In the genomic region with DNA sequence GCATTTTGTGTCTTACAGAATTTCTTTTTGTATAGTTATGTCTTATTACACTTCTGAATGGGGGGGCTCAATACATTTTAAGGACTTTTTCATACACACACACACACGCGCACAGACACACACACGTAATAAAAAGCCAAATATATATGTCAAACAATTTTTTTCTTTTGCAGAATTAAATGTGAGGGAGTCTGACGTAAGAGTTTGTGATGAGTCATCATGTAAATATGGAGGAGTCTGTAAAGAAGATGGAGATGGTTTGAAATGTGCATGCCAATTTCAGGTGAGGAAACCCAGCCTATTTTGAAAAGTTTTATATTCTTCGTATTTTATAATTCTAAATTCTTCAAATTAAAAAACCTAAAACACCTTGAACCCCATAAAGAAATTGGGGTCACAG, we compare ENCODE assay signal across 19 cellular contexts. TPM values are rescaled to one million over a fixed set of nuclear protein-coding genes. Genes with fewer than 3 reads are reported as not detected.
DNase-seq lines count a peak whose midpoint lies in the region; ATAC-seq and TF ChIP-seq lines count a peak whose summit lies in the region.
"Had no signal": no experiment of that assay in that cellular context is flagged by ENCODE, and none has a peak within 500 bp of the region (broad histone marks: within the 10 kb centered on the region; RNA-seq: fewer than 3 reads in every experiment).

No MANE protein-coding gene starts in this region.

- no peak overlapping the region for H4K91ac ChIP-seq in IMR-90 (ENCODE audit: insufficient read depth, low read depth, low read length)

- no peak overlapping the region for H3K14ac ChIP-seq in IMR-90 (replicated peaks; ENCODE audit: low read depth, low read length)

- no peak overlapping the region for H3K4me2 ChIP-seq in IMR-90 (ENCODE audit: low read depth, low read length)

- H3K18ac ChIP-seq in IMR-90 (ENCODE audit: low read depth, low read length), result no peak overlapping the region

- no peak for TF ChIP-seq POLR2A in IMR-90 (IDR thresholded peaks at IDR 0.05; ENCODE audit: low read depth, low read length)

- H4K20me1 ChIP-seq in IMR-90 (ENCODE audit: insufficient read depth, low read length), result no peaks in the 10 kb centered on the region

- no peak overlapping the region for H2AK5ac ChIP-seq in IMR-90 (ENCODE audit: low read depth, low read length)

- no TSS peak for BruUV-seq in IMR-90 (replicated peaks; lab: Mats Ljungman, UMichigan)

- H3K4me1 ChIP-seq in IMR-90 (ENCODE audit: control insufficient read depth, insufficient read depth, low read length) (peaks cover 3% of the 10 kb centered on the region), adipocyte (ENCODE audit: control insufficient read depth, insufficient read depth, low read length) (no peaks in the 10 kb centered on the region), right atrium auricular region (no peaks in the 10 kb centered on the region)
- H3K4me1 ChIP-seq: BE2C, heart left ventricle, spleen had no signal

- TF ChIP-seq CTCF in IMR-90 (conservative IDR thresholded peaks at IDR 0.05; ENCODE audit: low read depth, low read length) (no peak), fibroblast of pulmonary artery (IDR thresholded peaks at IDR 0.05; ENCODE audit: low read length, missing control alignments) (no peak), right atrium auricular region (IDR thresholded peaks at IDR 0.05) (no peak)

- intact Hi-C loops in IMR-90 (cut with micrococcal nuclease), result no loop called here

- no peaks in the 10 kb centered on the region for H3K9me3 ChIP-seq in IMR-90 (ENCODE audit: control insufficient read depth, insufficient read depth, low read length)
- no peaks in the 10 kb centered on the region for H3K9me3 ChIP-seq in adipocyte (ENCODE audit: control insufficient read depth, low read length)
- H3K9me3 ChIP-seq in right atrium auricular region, result no peaks in the 10 kb centered on the region
- H3K9me3 ChIP-seq: BE2C, spleen, thoracic aorta had no signal

- H2BK5ac ChIP-seq in IMR-90 (ENCODE audit: low read depth, low read length, poor library complexity, severe bottlenecking), result no peak overlapping the region

- H2BK15ac ChIP-seq in IMR-90 (ENCODE audit: low read depth, low read length), result no peak overlapping the region

- DNase-seq in EH (ENCODE audit: low read depth), result peak; percentile 46
- DNase-seq in IMR-90, result peak; percentile 61
- DNase-seq in adipocyte (ENCODE audit: low read depth), result peak; percentile 16
- peak; percentile 53 for DNase-seq in fibroblast of pulmonary artery (ENCODE audit: low read depth)
- no peak for DNase-seq in amygdala (lab: John Stamatoyannopoulos, UW)
- no peak for DNase-seq in activated CD4-positive, alpha-beta T cell treated with anti-CD3 and anti-CD28 coated beads for 1 hour
- no peak for DNase-seq in right atrium auricular region (ENCODE audit: low spot score)
- DNase-seq: aorta, BE2C, erythroblast, heart left ventricle, immature natural killer cell, Kasumi-1, NCI-H187, Right ventricle myocardium superior, spleen, T1000 had no signal

- peaks cover 3 to 9% of the 10 kb centered on the region in 2 experiments; a peak in 3 of 4 replicates for H3K79me1 ChIP-seq in IMR-90 (ENCODE audit: low read depth in 1 of 2, low read length in 2 of 2)

- H3K9ac ChIP-seq in IMR-90 (ENCODE audit: low read depth, low read length), result no peak overlapping the region
- no peak overlapping the region for H3K9ac ChIP-seq in adipocyte (ENCODE audit: low read length)

- H3K23ac ChIP-seq in IMR-90 (ENCODE audit: low read depth, low read length), result no peak overlapping the region

- POLR2A ChIA-PET in IMR-90 (lab: Charles Lee; ENCODE audit: unreplicated experiment), result no interaction called here

- TF ChIP-seq RAD21 in IMR-90 (IDR thresholded peaks at IDR 0.05; ENCODE audit: low read length), result no peak

- no peak overlapping the region for H2AK9ac ChIP-seq in IMR-90 (replicated peaks; ENCODE audit: low read depth, low read length, poor library complexity)

- no peak overlapping the region for H2AFZ ChIP-seq in IMR-90 (replicated peaks; ENCODE audit: low read length, poor library complexity)

- H4K5ac ChIP-seq in IMR-90 (ENCODE audit: low read depth, low read length), result no peak overlapping the region

- H3K9me1 ChIP-seq in IMR-90 (ENCODE audit: insufficient read depth, low read length), result no peaks in the 10 kb centered on the region; the same call in 1 of the 2 replicates

- no peak overlapping the region for H3K27ac ChIP-seq in IMR-90 (ENCODE audit: insufficient read depth, low read length)
- no peak overlapping the region for H3K27ac ChIP-seq in right atrium auricular region
- H3K27ac ChIP-seq: heart left ventricle, spleen, thoracic aorta had no signal

- H4K8ac ChIP-seq in IMR-90 (ENCODE audit: low read depth in 2 of 2, low read length in 2 of 2), result no peak overlapping the region

- no peaks in the 10 kb centered on the region for H3K27me3 ChIP-seq in IMR-90 (ENCODE audit: control insufficient read depth, insufficient read depth, low read length)
- H3K27me3 ChIP-seq in adipocyte (replicated peaks; ENCODE audit: control insufficient read depth, insufficient read depth, low read length), result no peaks in the 10 kb centered on the region
- H3K27me3 ChIP-seq in right atrium auricular region, result no peaks in the 10 kb centered on the region
- H3K27me3 ChIP-seq: BE2C, heart left ventricle, spleen had no signal

- no peak overlapping the region for H2BK20ac ChIP-seq in IMR-90 (ENCODE audit: low read depth, low read length)

- H3K4ac ChIP-seq in IMR-90 (ENCODE audit: low read depth, low read length), result no peak overlapping the region

- dilution Hi-C loops in IMR-90 (cut with HindIII; ENCODE audit: low sequenced_read_pairs, unreplicated experiment), result no loop called here

- H3K36me3 ChIP-seq in IMR-90 (ENCODE audit: control insufficient read depth, insufficient read depth, low read length), result no peaks in the 10 kb centered on the region
- H3K36me3 ChIP-seq in adipocyte (ENCODE audit: control insufficient read depth, insufficient read depth, low read length, severe bottlenecking), result no peaks in the 10 kb centered on the region
- no peaks in the 10 kb centered on the region for H3K36me3 ChIP-seq in right atrium auricular region
- H3K36me3 ChIP-seq: BE2C, heart left ventricle, spleen, thoracic aorta had no signal

- in situ Hi-C loops in IMR-90 (cut with MboI; ENCODE audit: low sequenced_read_pairs), result no loop called here

- no CpG with 5 or more reads among the region's 5 CpGs for WGBS in IMR-90 (ENCODE audit: extremely low coverage in 2 of 2, insufficient read length in 1 of 2), 2 experiments

- no peak overlapping the region for H3K56ac ChIP-seq in IMR-90 (ENCODE audit: extremely low read depth, insufficient read depth, low read length)

- ATAC-seq in IMR-90 (ENCODE audit: low read depth) (peak; percentile 21; the same call in 1 of the 2 replicates), GM21423 (IDR thresholded peaks at IDR 0.05; ENCODE audit: unreplicated experiment) (no peak)
- ATAC-seq: heart left ventricle had no signal

- no peak overlapping the region for H2BK120ac ChIP-seq in IMR-90 (ENCODE audit: low read depth, low read length)

- CTCF ChIA-PET in IMR-90 (lab: Yijun Ruan, JAX), result no interaction called here

- no peak overlapping the region for H3K4me3 ChIP-seq in IMR-90 (ENCODE audit: insufficient read depth, low read depth, low read length)
- H3K4me3 ChIP-seq in adipocyte (ENCODE audit: low read length), result no peak overlapping the region
- H3K4me3 ChIP-seq in fibroblast of pulmonary artery (replicated peaks; ENCODE audit: low read depth, low read length), result no peak overlapping the region
- H3K4me3 ChIP-seq in right atrium auricular region, result no peak overlapping the region
- H3K4me3 ChIP-seq: heart left ventricle, spleen, thoracic aorta had no signal

TF ChIP-seq in IMR-90, 13 proteins besides CTCF, POLR2A, EP300 and RAD21:
- TF ChIP-seq RFX5 (IDR thresholded peaks at IDR 0.05; ENCODE audit: low read depth, low read length), result no peak
- TF ChIP-seq, protein P1, sequence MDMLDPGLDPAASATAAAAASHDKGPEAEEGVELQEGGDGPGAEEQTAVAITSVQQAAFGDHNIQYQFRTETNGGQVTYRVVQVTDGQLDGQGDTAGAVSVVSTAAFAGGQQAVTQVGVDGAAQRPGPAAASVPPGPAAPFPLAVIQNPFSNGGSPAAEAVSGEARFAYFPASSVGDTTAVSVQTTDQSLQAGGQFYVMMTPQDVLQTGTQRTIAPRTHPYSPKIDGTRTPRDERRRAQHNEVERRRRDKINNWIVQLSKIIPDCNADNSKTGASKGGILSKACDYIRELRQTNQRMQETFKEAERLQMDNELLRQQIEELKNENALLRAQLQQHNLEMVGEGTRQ (IDR thresholded peaks at IDR 0.05; ENCODE audit: low read depth, low read length), result no peak
- peak; percentile 56 for TF ChIP-seq NFE2L2 (IDR thresholded peaks at IDR 0.05; ENCODE audit: low read depth, low read length)
- TF ChIP-seq FOS (IDR thresholded peaks at IDR 0.05; ENCODE audit: low read depth, low read length), result peak; percentile 87
- no peak for TF ChIP-seq SMC3 (IDR thresholded peaks at IDR 0.05; ENCODE audit: low read depth, low read length)
- TF ChIP-seq CEBPB (IDR thresholded peaks at IDR 0.05; ENCODE audit: low read depth, low read length), result peak; percentile 48; the same call in 1 of the 2 replicates
- TF ChIP-seq, protein P2, sequence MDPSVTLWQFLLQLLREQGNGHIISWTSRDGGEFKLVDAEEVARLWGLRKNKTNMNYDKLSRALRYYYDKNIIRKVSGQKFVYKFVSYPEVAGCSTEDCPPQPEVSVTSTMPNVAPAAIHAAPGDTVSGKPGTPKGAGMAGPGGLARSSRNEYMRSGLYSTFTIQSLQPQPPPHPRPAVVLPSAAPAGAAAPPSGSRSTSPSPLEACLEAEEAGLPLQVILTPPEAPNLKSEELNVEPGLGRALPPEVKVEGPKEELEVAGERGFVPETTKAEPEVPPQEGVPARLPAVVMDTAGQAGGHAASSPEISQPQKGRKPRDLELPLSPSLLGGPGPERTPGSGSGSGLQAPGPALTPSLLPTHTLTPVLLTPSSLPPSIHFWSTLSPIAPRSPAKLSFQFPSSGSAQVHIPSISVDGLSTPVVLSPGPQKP (IDR thresholded peaks at IDR 0.05; ENCODE audit: borderline replicate concordance, low read depth, low read length), result no peak
- no peak for TF ChIP-seq MXI1 (IDR thresholded peaks at IDR 0.05; ENCODE audit: borderline replicate concordance, low read depth, low read length)
- TF ChIP-seq MAFK (IDR thresholded peaks at IDR 0.05; ENCODE audit: low read depth, low read length), result peak; percentile 77
- TF ChIP-seq CHD1 (IDR thresholded peaks at IDR 0.05; ENCODE audit: low read depth, low read length), result no peak

RNA-seq across cellular contexts. Expression of a gene that starts 25.6 kb away (rescaled TPM):
- 0.90 and 1.9 TPM in 2 replicates for total RNA-seq in IMR-90 (2012; rRNA removed)
- 0.62 and 0.89 TPM in 2 replicates for polyA plus RNA-seq in IMR-90 (2012; rRNA removed)
- polyA plus RNA-seq in IMR-90 (2012; cell fraction: cytosol; rRNA removed), result 0.26 and 0.85 TPM in 2 replicates
- 0.32 and 0.77 TPM in 2 replicates for polyA plus RNA-seq in IMR-90 (2012; cell fraction: nucleus; rRNA removed; ENCODE audit: low replicate concordance)
- under 1 TPM in 1 of 2 donors, not detected in 1; 0.37 TPM for total RNA-seq in right atrium auricular region
- total RNA-seq: Right ventricle myocardium superior, thoracic aorta had no signal
- polyA plus RNA-seq: aorta, immature natural killer cell had no signal

Comparison
In these comparisons a context has a peak if more than half of its experiments do, and no peak if none do; other contexts are left out.
1. DNase-seq: peak in EH (single experiment), IMR-90 (single experiment), adipocyte (single experiment) and fibroblast of pulmonary artery (single experiment); none in amygdala (0 of 56), activated CD4-positive, alpha-beta T cell treated with anti-CD3 and anti-CD28 coated beads for 1 hour (single experiment) and right atrium auricular region (single experiment).